ENCODE assay signal across 13 cellular contexts in genomic region chrX:54411732-54412131, GRCh38.
"Had no signal": no experiment of that assay in that cellular context is flagged by ENCODE, and none has a peak within 500 bp of the region (broad histone marks: within the 10 kb centered on the region; RNA-seq: fewer than 3 reads in every experiment).

No MANE protein-coding gene starts in this region.

- ATAC-seq: natural killer cell had no signal

- DNase-seq: activated CD4-positive, alpha-beta T cell treated with anti-CD3 and anti-CD28 coated beads, Interleukin-2, amount 10 ng/mL, durations not matched to agents 7 days and 5 days; activated CD8-positive, alpha-beta memory T cell treated with anti-CD3 and anti-CD28 coated beads for 24 hours; activated naive CD4-positive, alpha-beta T cell; activated naive CD8-positive, alpha-beta T cell treated with anti-CD3 and anti-CD28 coated beads, Interleukin-2, amount 10 ng/mL, durations not matched to agents 7 days and 5 days; activated T-cell treated with anti-CD3 and anti-CD28 coated beads for 4 hours; effector CD8-positive, alpha-beta T cell; esophagus squamous epithelium; kidney glomerular epithelial cell; mesenchymal stem cell; natural killer cell; stimulated activated CD4-positive, alpha-beta T cell treated with anti-CD3 and anti-CD28 coated beads, Interleukin-2, amount 100 ng/mL, for 48 hours; stimulated activated naive B cell treated with anti-CD40 and anti-IgM and Interleukin-4, amounts not matched to agents 10 μg/mL and 1 μg/mL and 100 μg/mL, for 72 hours; transverse colon had no signal
